Comparison of ENCODE assay signal across 31 cellular contexts in the genomic region with DNA sequence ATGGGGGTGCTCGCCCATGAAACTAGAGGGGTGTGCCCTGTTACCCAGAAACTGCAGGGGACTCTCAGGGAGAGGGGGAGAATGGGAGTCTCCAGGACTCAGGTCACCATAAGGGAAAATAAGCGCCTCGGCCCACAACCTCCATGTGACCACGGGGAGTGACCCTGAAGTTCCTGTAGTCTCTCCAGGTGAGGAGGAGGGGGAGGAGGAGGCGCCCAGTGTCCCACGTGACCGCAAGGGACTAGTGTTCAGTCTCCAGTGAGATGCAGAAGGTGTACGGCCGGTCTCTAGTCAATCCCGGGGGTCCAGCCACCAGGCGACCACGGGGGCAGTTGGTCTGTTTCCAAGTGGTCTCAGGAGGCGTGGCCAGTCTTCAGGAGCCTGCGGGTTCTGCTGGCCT. TPM values are rescaled to one million over a fixed set of nuclear protein-coding genes. Genes with fewer than 3 reads are reported as not detected.
"Had no signal": no experiment of that assay in that cellular context is flagged by ENCODE, and none has a peak within 500 bp of the region (broad histone marks: within the 10 kb centered on the region; RNA-seq: fewer than 3 reads in every experiment).

No MANE protein-coding gene starts in this region.

- H3K4me1 ChIP-seq: breast epithelium, prostate gland had no signal

- H3K27ac ChIP-seq: breast epithelium, esophagus muscularis mucosa, hepatocyte, prostate gland, spleen, thoracic aorta, upper lobe of left lung had no signal

- H3K27ac Mint-ChIP-seq: activated B cell treated with CpG ODN at 0.5 μM for 24 hours; activated CD4-positive, alpha-beta T cell treated with anti-CD3 and anti-CD28 coated beads for 36 hours; activated naive CD4-positive, alpha-beta T cell treated with anti-CD3 and anti-CD28 coated beads for 36 hours; activated naive CD8-positive, alpha-beta T cell treated with anti-CD3 and anti-CD28 coated beads, Interleukin-2, amount 10 ng/mL, durations not matched to agents 7 days and 5 days; mesothelial cell of epicardium; naive thymus-derived CD8-positive, alpha-beta T cell had no signal

- H3K9me3 Mint-ChIP-seq: activated B cell treated with CpG ODN at 0.5 μM for 24 hours; activated naive CD4-positive, alpha-beta T cell treated with anti-CD3 and anti-CD28 coated beads for 36 hours; activated naive CD8-positive, alpha-beta T cell treated with anti-CD3 and anti-CD28 coated beads, Interleukin-2, amount 10 ng/mL, durations not matched to agents 7 days and 5 days; central memory CD8-positive, alpha-beta T cell; mesothelial cell of epicardium had no signal

- DNase-seq: activated B cell treated with CpG ODN at 0.5 μM for 24 hours; activated CD4-positive, alpha-beta T cell treated with anti-CD3 and anti-CD28 coated beads for 36 hours; activated CD4-positive, alpha-beta T cell treated with anti-CD3 and anti-CD28 coated beads, Interleukin-2, amount 50 U/mL, for 48 hours; activated naive CD4-positive, alpha-beta T cell treated with anti-CD3 and anti-CD28 coated beads for 36 hours; activated naive CD8-positive, alpha-beta T cell treated with anti-CD3 and anti-CD28 coated beads, Interleukin-2, amount 10 ng/mL, durations not matched to agents 7 days and 5 days; activated T-cell treated with anti-CD3 and anti-CD28 coated beads, Interleukin-2, amount 50 U/mL, for 48 hours; amniotic stem cell; effector memory CD4-positive, alpha-beta T cell; glutamatergic neuron; kidney glomerular epithelial cell; left ventricle myocardium superior; mammary epithelial cell; naive thymus-derived CD8-positive, alpha-beta T cell; spleen; stimulated activated CD4-positive, alpha-beta T cell treated with anti-CD3 and anti-CD28 coated beads, Interleukin-4, amount 100 ng/mL, for 24 hours; stimulated activated naive CD4-positive, alpha-beta T cell treated with Interleukin-2 at 50 U/mL for 16 hours; T-helper 9 cell had no signal

- FAIRE-seq: colon, endothelial cell of umbilical vein, frontal cortex had no signal

- H3K4me3 Mint-ChIP-seq: activated B cell treated with CpG ODN at 0.5 μM for 24 hours; activated CD4-positive, alpha-beta T cell treated with anti-CD3 and anti-CD28 coated beads for 36 hours; activated naive CD4-positive, alpha-beta T cell treated with anti-CD3 and anti-CD28 coated beads for 36 hours; activated naive CD8-positive, alpha-beta T cell treated with anti-CD3 and anti-CD28 coated beads, Interleukin-2, amount 10 ng/mL, durations not matched to agents 7 days and 5 days; central memory CD8-positive, alpha-beta T cell; mesothelial cell of epicardium had no signal

- H3K4me3 ChIP-seq: breast epithelium, esophagus muscularis mucosa, hepatocyte, prostate gland, spleen, thoracic aorta, upper lobe of left lung had no signal

- H3K9me3 ChIP-seq: esophagus muscularis mucosa, prostate gland, thoracic aorta had no signal

- ATAC-seq: activated CD4-positive, alpha-beta T cell treated with anti-CD3 and anti-CD28 coated beads for 36 hours; left ventricle myocardium superior; naive thymus-derived CD8-positive, alpha-beta T cell had no signal

- H3K36me3 ChIP-seq: breast epithelium, esophagus muscularis mucosa, prostate gland, spleen, thoracic aorta, upper lobe of left lung had no signal

RNA-seq across cellular contexts. Expression of a gene that starts 16.0 kb away (rescaled TPM):
- total RNA-seq: activated B cell treated with CpG ODN at 0.5 μM for 24 hours; activated CD4-positive, alpha-beta T cell treated with anti-CD3 and anti-CD28 coated beads for 36 hours; activated CD8-positive, alpha-beta memory T cell treated with anti-CD3 and anti-CD28 coated beads for 36 hours; activated naive CD4-positive, alpha-beta T cell treated with anti-CD3 and anti-CD28 coated beads for 36 hours; activated naive CD8-positive, alpha-beta T cell treated with anti-CD3 and anti-CD28 coated beads, Interleukin-2, amount 10 ng/mL, durations not matched to agents 7 days and 5 days; dermis microvascular lymphatic vessel endothelial cell; endothelial cell of umbilical vein; mammary epithelial cell; naive thymus-derived CD8-positive, alpha-beta T cell had no signal
- polyA plus RNA-seq: mammary epithelial cell; naive thymus-derived CD8-positive, alpha-beta T cell had no signal

RNA-seq across cellular contexts. Expression of a gene that starts 45.4 kb away (rescaled TPM):
- total RNA-seq: activated B cell treated with CpG ODN at 0.5 μM for 24 hours; activated CD4-positive, alpha-beta T cell treated with anti-CD3 and anti-CD28 coated beads for 36 hours; activated CD8-positive, alpha-beta memory T cell treated with anti-CD3 and anti-CD28 coated beads for 36 hours; activated naive CD4-positive, alpha-beta T cell treated with anti-CD3 and anti-CD28 coated beads for 36 hours; activated naive CD8-positive, alpha-beta T cell treated with anti-CD3 and anti-CD28 coated beads, Interleukin-2, amount 10 ng/mL, durations not matched to agents 7 days and 5 days; breast epithelium; endothelial cell of umbilical vein; left ventricle myocardium superior; mammary epithelial cell; naive thymus-derived CD8-positive, alpha-beta T cell; osteocyte; thoracic aorta had no signal
- polyA plus RNA-seq: endothelial cell of umbilical vein; hepatocyte; mammary epithelial cell; naive thymus-derived CD8-positive, alpha-beta T cell; spleen had no signal
